9 cellular contexts compared by ENCODE assay signal in genomic region chr2:75647771-75648170, GRCh38. TPM values are rescaled to one million over a fixed set of nuclear protein-coding genes. Genes with fewer than 3 reads are reported as not detected.
DNase-seq lines count a peak whose midpoint lies in the region; FAIRE-seq and TF ChIP-seq lines count a peak whose summit lies in the region.
"Had no signal": no experiment of that assay in that cellular context is flagged by ENCODE, and none has a peak within 500 bp of the region (broad histone marks: within the 10 kb centered on the region; RNA-seq: fewer than 3 reads in every experiment).

No MANE protein-coding gene starts in this region.

- H3K36me3 ChIP-seq in BJ (ENCODE audit: control insufficient read depth, insufficient read depth, low read length): peaks cover 8% of the 10 kb centered on the region
- peaks cover 46% of the 10 kb centered on the region for H3K36me3 ChIP-seq in HUES48 (ENCODE audit: control insufficient read depth, insufficient read depth, low read length)
- peaks cover 26% of the 10 kb centered on the region for H3K36me3 ChIP-seq in astrocyte (ENCODE audit: insufficient read depth, low read length)
- H3K36me3 ChIP-seq in mucosa of rectum (ENCODE audit: control insufficient read depth in 2 of 2, insufficient read depth in 2 of 2, low read length in 2 of 2): peaks cover 8 to 10% of the 10 kb centered on the region in 2 donors

- H3K4me2 ChIP-seq in astrocyte (ENCODE audit: low read length): peak overlapping the region; percentile 96

- H3K4me3 ChIP-seq in BJ (ENCODE audit: low read depth, low read length): peak overlapping the region; percentile 97
- H3K4me3 ChIP-seq in HUES48 (ENCODE audit: low read depth, low read length): peak overlapping the region; percentile 95
- H3K4me3 ChIP-seq in astrocyte (ENCODE audit: insufficient read depth, low read depth, low read length): peak overlapping the region; percentile 93
- H3K4me3 ChIP-seq in mucosa of rectum (ENCODE audit: low read length in 2 of 2): peak overlapping the region; percentile 89 to 95

- POLR2A ChIA-PET in BJ (lab: Charles Lee): no interaction called here

- peaks cover 27% of the 10 kb centered on the region for H3K79me2 ChIP-seq in astrocyte (ENCODE audit: insufficient read depth, low read length)

- no peaks in the 10 kb centered on the region for H3K27me3 ChIP-seq in BJ (ENCODE audit: control insufficient read depth, insufficient read depth, low read length)
- H3K27me3 ChIP-seq in HUES48 (ENCODE audit: control insufficient read depth, insufficient read depth, low read length): no peaks in the 10 kb centered on the region
- H3K27me3 ChIP-seq in astrocyte (ENCODE audit: insufficient read depth, low read length): no peaks in the 10 kb centered on the region
- H3K27me3 ChIP-seq in mucosa of rectum (ENCODE audit: control insufficient read depth in 2 of 2, insufficient read depth in 2 of 2, low read length in 2 of 2): no peaks in the 10 kb centered on the region

- H3K27ac ChIP-seq in HUES48 (ENCODE audit: low read depth, low read length) (no peak overlapping the region), astrocyte (ENCODE audit: low read depth, low read length) (no peak overlapping the region), mucosa of rectum (ENCODE audit: low read depth in 2 of 2, low read length in 2 of 2) (no peak overlapping the region)

- H3K9me3 Mint-ChIP-seq in astrocyte (ENCODE audit: unreplicated experiment): no peaks in the 10 kb centered on the region

- no peak overlapping the region for H2AFZ ChIP-seq in astrocyte (ENCODE audit: low read depth, low read length)

- H3K9ac ChIP-seq in HUES48 (ENCODE audit: low read depth, low read length) (peak overlapping the region; percentile 91; the same call in 1 of the 2 replicates), astrocyte (ENCODE audit: low read length) (peak overlapping the region; percentile 92), mucosa of rectum (ENCODE audit: low read depth in 1 of 2, low read length in 2 of 2) (no peak overlapping the region)

- H3K36me3 Mint-ChIP-seq in astrocyte (ENCODE audit: low read depth, unreplicated experiment): peaks cover 13% of the 10 kb centered on the region

- H3K4me1 ChIP-seq in HUES48 (ENCODE audit: control insufficient read depth, insufficient read depth, low read length) (no peaks in the 10 kb centered on the region), astrocyte (ENCODE audit: insufficient read depth, low read length) (peaks cover 4% of the 10 kb centered on the region), mucosa of rectum (ENCODE audit: control insufficient read depth in 2 of 2, insufficient read depth in 2 of 2, low read length in 2 of 2) (peaks cover 3 to 7% of the 10 kb centered on the region in 2 donors)

- 0 out of 2 replicates have a peak, but pooled peaks have one; percentile 8 for TF ChIP-seq CTCF in BJ (IDR thresholded peaks at IDR 0.05; ENCODE audit: insufficient read depth, low read depth, low read length)
- no peak for TF ChIP-seq CTCF in astrocyte (IDR thresholded peaks at IDR 0.05; ENCODE audit: insufficient read depth, low read depth, low read length)

- no peaks in the 10 kb centered on the region for H3K4me1 Mint-ChIP-seq in astrocyte (ENCODE audit: low read depth, unreplicated experiment)

- H3K4me3 Mint-ChIP-seq in astrocyte (ENCODE audit: unreplicated experiment): peak overlapping the region; percentile 94

- intact Hi-C loops in posterior vena cava (cut with DNase I): no loop called here

- no peaks in the 10 kb centered on the region for H3K27me3 Mint-ChIP-seq in astrocyte (ENCODE audit: low read depth, unreplicated experiment)

- DNase-seq in BJ (ENCODE audit: low read depth) (no peak), astrocyte (ENCODE audit: low read depth) (no peak), anterior cingulate cortex (lab: John Stamatoyannopoulos, UW) (no peak), posterior vena cava (ENCODE audit: low spot score) (no peak), cerebellar nuclear complex (lab: John Stamatoyannopoulos, UW) (no peak)
- DNase-seq in stimulated activated CD4-positive, alpha-beta T cell treated with anti-CD3 and anti-CD28 coated beads, Interleukin-4, amount 100 ng/mL, for 4 hours: no peak
- DNase-seq: NCI-H446 treated with DMSO at 0.1 percent for 48 hours had no signal

- H3K9me3 ChIP-seq in HUES48 (ENCODE audit: control insufficient read depth, insufficient read depth, low read length) (no peaks in the 10 kb centered on the region), astrocyte (ENCODE audit: insufficient read depth, low read depth, low read length) (no peaks in the 10 kb centered on the region), mucosa of rectum (ENCODE audit: control insufficient read depth in 2 of 2, low read length in 2 of 2) (no peaks in the 10 kb centered on the region)

- H4K20me1 ChIP-seq in astrocyte (ENCODE audit: insufficient read depth, low read length): peaks cover 8% of the 10 kb centered on the region

- CTCF ChIA-PET in BJ (lab: Yijun Ruan, JAX): interaction anchor here (1.0 to 2.6 kb wide), 3 partner anchors 13 to 23 kb away, joined by 3 to 8 read pairs (median 4); no protein-coding TSS in a partner anchor

- FAIRE-seq in astrocyte (lab: Jason Lieb, UNC): no peak

- peak overlapping the region; percentile 77 for H3K27ac Mint-ChIP-seq in astrocyte (ENCODE audit: unreplicated experiment)

RNA-seq across cellular contexts. Expression of gene MRPL19, which starts 1.2 kb away (rescaled TPM):
- 13.9 and 33.3 TPM in 2 replicates for polyA plus RNA-seq in BJ (2011; rRNA removed)
- 7.5 and 9.1 TPM in 2 replicates for polyA minus RNA-seq in BJ (2011; rRNA and poly(A)+ RNA removed)
- 56.1 and 58.8 TPM in 2 replicates for total RNA-seq in astrocyte
- total RNA-seq in posterior vena cava: 10 to 100 TPM; 42.7 to 43.5 TPM

Comparison
In these comparisons a context has a peak if more than half of its experiments do, and no peak if none do; other contexts are left out.
1. H3K9ac ChIP-seq: peak in HUES48 (single experiment) and astrocyte (single experiment); none in mucosa of rectum (0 of 2).
2. Peak in every context shown above with its lines, with median percentiles within 50 percentile points of each other: H3K4me3 ChIP-seq.